Comparison of ENCODE assay signal across 13 cellular contexts in the genomic region with DNA sequence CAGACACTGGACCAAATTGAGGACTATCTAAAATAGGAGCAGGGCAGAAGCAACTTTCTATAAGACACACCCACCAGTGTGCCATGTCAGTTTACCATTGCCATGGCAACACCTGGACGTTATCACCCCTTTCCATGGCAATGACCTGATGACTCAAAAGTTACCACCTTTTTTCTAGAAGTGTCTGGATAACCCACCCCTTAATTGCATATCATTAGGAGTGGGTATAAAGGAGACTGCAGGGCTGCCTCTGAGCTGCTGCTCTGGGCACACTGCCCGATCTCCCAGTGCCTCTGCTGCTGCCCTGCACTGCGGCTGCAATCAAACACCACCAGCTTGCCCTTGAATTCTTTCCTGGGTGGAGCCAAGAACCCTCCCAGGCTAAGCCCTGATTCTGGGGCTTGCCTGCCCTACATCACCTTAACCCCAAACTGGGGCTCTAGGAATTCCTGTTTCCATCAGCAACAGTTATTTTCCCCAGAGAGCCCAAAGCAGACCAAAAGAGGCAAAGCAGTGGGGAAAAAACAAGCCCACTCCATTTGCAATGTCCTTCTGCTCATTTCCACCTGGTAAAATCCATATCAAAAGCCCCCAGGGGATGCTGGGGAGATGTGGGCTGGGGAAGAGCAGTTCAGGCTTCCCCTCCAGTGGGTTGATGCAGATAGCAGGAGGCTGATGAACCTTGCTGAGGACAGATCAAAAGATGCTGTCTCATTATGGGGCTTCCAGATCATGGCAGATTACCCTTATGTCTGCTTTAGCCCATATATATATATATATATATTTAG.
DNase-seq lines count a peak whose midpoint lies in the region; ATAC-seq and TF ChIP-seq lines count a peak whose summit lies in the region.
"Had no signal": no experiment of that assay in that cellular context is flagged by ENCODE, and none has a peak within 500 bp of the region (broad histone marks: within the 10 kb centered on the region; RNA-seq: fewer than 3 reads in every experiment).

No MANE protein-coding gene starts in this region.

- ATAC-seq in activated CD4-positive, CD25-positive, alpha-beta regulatory T cell treated with anti-CD3 and anti-CD28 coated beads, Interleukin-2, amount 50 U/mL, for 24 hours: no peak
- ATAC-seq in GM18520 (IDR thresholded peaks at IDR 0.05; ENCODE audit: unreplicated experiment): no peak
- ATAC-seq: activated CD8-positive, alpha-beta memory T cell treated with anti-CD3 and anti-CD28 coated beads, Interleukin-2, amount 10 ng/mL, durations not matched to agents 7 days and 5 days had no signal

- peak; percentile 67 for DNase-seq in NCI-H2171 treated with DMSO at 0.1 percent for 48 hours (lab: John Stamatoyannopoulos, UW)
- DNase-seq in NCI-H2171 (lab: John Stamatoyannopoulos, UW): no peak
- DNase-seq in NCI-H446 treated with DMSO at 0.1 percent for 48 hours (lab: John Stamatoyannopoulos, UW): peak; percentile 74
- peak; percentile 33 to 50 for DNase-seq in erythroblast (lab: John Stamatoyannopoulos, UW)
- DNase-seq in superior temporal gyrus (ENCODE audit: extremely low spot score): peak; percentile 47
- DNase-seq in activated CD4-positive, CD25-positive, alpha-beta regulatory T cell (lab: John Stamatoyannopoulos, UW): no peak
- DNase-seq: activated CD8-positive, alpha-beta memory T cell treated with anti-CD3 and anti-CD28 coated beads, Interleukin-2, amount 10 ng/mL, durations not matched to agents 7 days and 5 days; activated naive CD4-positive, alpha-beta T cell treated with anti-CD3 and anti-CD28 coated beads for 36 hours; Karpas-422; NCI-H526; transverse colon had no signal

- TF ChIP-seq POLR2A in erythroblast (IDR thresholded peaks at IDR 0.05; ENCODE audit: low read length): no peak

Comparison
In these comparisons a context has a peak if more than half of its experiments do, and no peak if none do; other contexts are left out.
1. DNase-seq: peak in NCI-H2171 treated with DMSO at 0.1 percent for 48 hours (single experiment), NCI-H446 treated with DMSO at 0.1 percent for 48 hours (single experiment), erythroblast (2 of 2) and superior temporal gyrus (single experiment); none in NCI-H2171 (single experiment) and activated CD4-positive, CD25-positive, alpha-beta regulatory T cell (0 of 4).